In genomic region chr17:75927286-75927922, GRCh38 we compare ENCODE assay signal across 9 cellular contexts. TPM values are rescaled to one million over a fixed set of nuclear protein-coding genes. Genes with fewer than 3 reads are reported as not detected.
A peak's percentile ranks its signal among the peaks of the same experiment; 100 is the strongest.
DNase-seq lines count a peak whose midpoint lies in the region; ATAC-seq and TF ChIP-seq lines count a peak whose summit lies in the region.
"Had no signal": no experiment of that assay in that cellular context is flagged by ENCODE, and none has a peak within 500 bp of the region (broad histone marks: within the 10 kb centered on the region; RNA-seq: fewer than 3 reads in every experiment).

No MANE protein-coding gene starts in this region.

- H3K27me3 ChIP-seq in Karpas-422 (ENCODE audit: low read length), result no peaks in the 10 kb centered on the region
- no peaks in the 10 kb centered on the region for H3K27me3 ChIP-seq in endodermal cell (ENCODE audit: control insufficient read depth, insufficient read depth, low read length, poor library complexity, severe bottlenecking)
- H3K27me3 ChIP-seq: BLaER1 treated with 17β-estradiol and CSF1 and Interleukin-3, amounts not matched to agents 10 nM and 100 nM had no signal

- peaks cover 24% of the 10 kb centered on the region for H3K36me3 Mint-ChIP-seq in endodermal cell (ENCODE audit: low read depth)
- H3K36me3 Mint-ChIP-seq in osteocyte (ENCODE audit: unreplicated experiment), result peaks cover 4% of the 10 kb centered on the region
- H3K36me3 Mint-ChIP-seq in T-helper 2 cell treated with Interferon-gamma antibody and Interleukin-4, amounts not matched to agents 5 μg/mL and 100 μg/mL, for 36 hours (ENCODE audit: low read depth), result no peaks in the 10 kb centered on the region

- H3K27ac ChIP-seq in Karpas-422 (ENCODE audit: low read length) (no peak overlapping the region), endodermal cell (ENCODE audit: low read depth, low read length) (no peak overlapping the region)
- H3K27ac ChIP-seq: BLaER1 treated with 17β-estradiol and CSF1 and Interleukin-3, amounts not matched to agents 10 nM and 100 nM had no signal

- no peak overlapping the region for H3K4me2 ChIP-seq in Karpas-422 (ENCODE audit: low read depth, low read length, poor library complexity, severe bottlenecking)

- H3K4me1 ChIP-seq in Karpas-422 (ENCODE audit: low read length) (no peaks in the 10 kb centered on the region), endodermal cell (ENCODE audit: control insufficient read depth, insufficient read depth, low read length) (no peaks in the 10 kb centered on the region)

- peaks cover 5% of the 10 kb centered on the region for H3K36me3 ChIP-seq in Karpas-422 (ENCODE audit: insufficient read depth, low read length)
- H3K36me3 ChIP-seq in endodermal cell (ENCODE audit: control insufficient read depth, insufficient read depth, low read length), result peaks cover 13% of the 10 kb centered on the region

- no peak overlapping the region for H3K9ac ChIP-seq in Karpas-422 (ENCODE audit: low read length)
- no peak overlapping the region for H3K9ac ChIP-seq in endodermal cell (ENCODE audit: extremely low read depth, low read length, poor library complexity, severe bottlenecking)
- H3K9ac ChIP-seq: BLaER1 treated with 17β-estradiol and CSF1 and Interleukin-3, amounts not matched to agents 10 nM and 100 nM had no signal

- TF ChIP-seq CTCF in endodermal cell (conservative IDR thresholded peaks at IDR 0.05), result peak; percentile 82
- peak; percentile 36 for TF ChIP-seq CTCF in osteocyte (IDR thresholded peaks at IDR 0.05)

- peak overlapping the region; percentile 21; the same call in 1 of the 2 replicates for H2AFZ ChIP-seq in Karpas-422 (ENCODE audit: low read length)

- H3K4me3 Mint-ChIP-seq in endodermal cell, result no peak overlapping the region
- no peak overlapping the region for H3K4me3 Mint-ChIP-seq in osteocyte (ENCODE audit: unreplicated experiment)
- no peak overlapping the region for H3K4me3 Mint-ChIP-seq in T-helper 2 cell treated with Interferon-gamma antibody and Interleukin-4, amounts not matched to agents 5 μg/mL and 100 μg/mL, for 36 hours

- no peaks in the 10 kb centered on the region for H4K20me1 ChIP-seq in Karpas-422 (ENCODE audit: insufficient read depth, low read depth, low read length)
- H4K20me1 ChIP-seq: BLaER1 treated with 17β-estradiol and CSF1 and Interleukin-3, amounts not matched to agents 10 nM and 100 nM had no signal

- no peak overlapping the region for H3K4me3 ChIP-seq in Karpas-422 (ENCODE audit: low read length)
- no peak overlapping the region for H3K4me3 ChIP-seq in endodermal cell (ENCODE audit: low read length)
- H3K4me3 ChIP-seq: BLaER1 treated with 17β-estradiol and CSF1 and Interleukin-3, amounts not matched to agents 10 nM and 100 nM had no signal

- H3K9me3 Mint-ChIP-seq in endodermal cell (no peaks in the 10 kb centered on the region), osteocyte (ENCODE audit: unreplicated experiment) (no peaks in the 10 kb centered on the region)
- H3K9me3 Mint-ChIP-seq in T-helper 2 cell treated with Interferon-gamma antibody and Interleukin-4, amounts not matched to agents 5 μg/mL and 100 μg/mL, for 36 hours, result no peaks in the 10 kb centered on the region

- 88 to 90% methylated on average over 5 to 6 of the region's 6 CpGs for WGBS in endodermal cell (ENCODE audit: insufficient coverage in 1 of 2, insufficient read length in 1 of 2), 2 experiments

- H3K27ac Mint-ChIP-seq in endodermal cell, result no peak overlapping the region
- H3K27ac Mint-ChIP-seq in osteocyte (ENCODE audit: unreplicated experiment), result no peak overlapping the region
- H3K27ac Mint-ChIP-seq in T-helper 2 cell treated with Interferon-gamma antibody and Interleukin-4, amounts not matched to agents 5 μg/mL and 100 μg/mL, for 36 hours, result no peak overlapping the region

- no peaks in the 10 kb centered on the region for H3K79me2 ChIP-seq in Karpas-422 (ENCODE audit: low read length)

- no peaks in the 10 kb centered on the region for H3K4me1 Mint-ChIP-seq in endodermal cell
- no peaks in the 10 kb centered on the region for H3K4me1 Mint-ChIP-seq in osteocyte (ENCODE audit: unreplicated experiment)
- H3K4me1 Mint-ChIP-seq in T-helper 2 cell treated with Interferon-gamma antibody and Interleukin-4, amounts not matched to agents 5 μg/mL and 100 μg/mL, for 36 hours (ENCODE audit: low read depth), result no peaks in the 10 kb centered on the region

- DNase-seq in NCI-H1092 treated with DMSO at 0.1 percent for 48 hours (lab: John Stamatoyannopoulos, UW), result peak; percentile 16
- DNase-seq in NCI-H1092 (lab: John Stamatoyannopoulos, UW), result no peak
- peak; percentile 69 for DNase-seq in Karpas-422
- DNase-seq in endodermal cell, result peak; percentile 90
- DNase-seq in osteocyte (ENCODE audit: extremely low spot score, unreplicated experiment), result no peak
- no peak for DNase-seq in T-helper 2 cell treated with Interferon-gamma antibody and Interleukin-4, amounts not matched to agents 5 μg/mL and 100 μg/mL, for 36 hours (ENCODE audit: low spot score)

- H3K9me3 ChIP-seq in Karpas-422 (ENCODE audit: low read length) (no peaks in the 10 kb centered on the region), endodermal cell (ENCODE audit: control insufficient read depth, low read length) (no peaks in the 10 kb centered on the region)
- H3K9me3 ChIP-seq: BLaER1 treated with 17β-estradiol and CSF1 and Interleukin-3, amounts not matched to agents 10 nM and 100 nM had no signal

- no peaks in the 10 kb centered on the region for H3K9me2 ChIP-seq in Karpas-422 (replicated peaks; ENCODE audit: insufficient read depth, low read length)

- H3K27me3 Mint-ChIP-seq in endodermal cell (ENCODE audit: insufficient read depth) (no peaks in the 10 kb centered on the region), osteocyte (ENCODE audit: unreplicated experiment) (no peaks in the 10 kb centered on the region)
- no peaks in the 10 kb centered on the region for H3K27me3 Mint-ChIP-seq in T-helper 2 cell treated with Interferon-gamma antibody and Interleukin-4, amounts not matched to agents 5 μg/mL and 100 μg/mL, for 36 hours (ENCODE audit: low read depth)

- ATAC-seq in GM19397 (IDR thresholded peaks at IDR 0.05; ENCODE audit: unreplicated experiment) (no peak), GM18870 (IDR thresholded peaks at IDR 0.05; ENCODE audit: unreplicated experiment) (no peak)

RNA-seq across cellular contexts. Expression of gene FBF1, which starts 13.4 kb away (rescaled TPM):
- total RNA-seq in Karpas-422 (2014; rRNA removed; shearing (Covaris generic); ENCODE audit: low replicate concordance), result 13.5 and 37.0 TPM in 2 replicates
- 10 to 100 TPM; 25.9 to 39.1 TPM for total RNA-seq in endodermal cell
- polyA plus RNA-seq in endodermal cell (2013, experiment 1 of 2), result 16.8 TPM
- polyA plus RNA-seq in endodermal cell (2013, experiment 2 of 2), result 13.0 TPM
- total RNA-seq in osteocyte, result 14.5 and 14.8 TPM in 2 replicates

RNA-seq across cellular contexts. Expression of gene MRPL38, which starts 22.7 kb away (rescaled TPM):
- total RNA-seq in Karpas-422 (2014; rRNA removed; shearing (Covaris generic); ENCODE audit: low replicate concordance), result 33.5 and 42.7 TPM in 2 replicates
- total RNA-seq in endodermal cell, result 100 to 1,000 TPM; 103 to 118 TPM
- polyA plus RNA-seq in endodermal cell (2013, experiment 1 of 2), result 67.6 TPM
- polyA plus RNA-seq in endodermal cell (2013, experiment 2 of 2), result 60.8 TPM
- total RNA-seq in osteocyte, result 71.1 and 73.6 TPM in 2 replicates

RNA-seq across cellular contexts. Expression of gene TRIM65, which starts 30.7 kb away (rescaled TPM):
- 18.4 and 39.5 TPM in 2 replicates for total RNA-seq in Karpas-422 (2014; rRNA removed; shearing (Covaris generic); ENCODE audit: low replicate concordance)
- total RNA-seq in endodermal cell (10 to 100 TPM; 27.4 to 35.3 TPM), osteocyte (26.3 and 26.9 TPM in 2 replicates)
- 21.3 TPM for polyA plus RNA-seq in endodermal cell (2013, experiment 1 of 2)
- 20.3 TPM for polyA plus RNA-seq in endodermal cell (2013, experiment 2 of 2)

RNA-seq across cellular contexts. Expression of gene TRIM47, which starts 49.0 kb away (rescaled TPM):
- 7.9 and 16.4 TPM in 2 replicates for total RNA-seq in Karpas-422 (2014; rRNA removed; shearing (Covaris generic); ENCODE audit: low replicate concordance)
- total RNA-seq in endodermal cell, result 1 to 10 TPM; 1.6 to 2.7 TPM
- polyA plus RNA-seq in endodermal cell (2013, experiment 1 of 2), result 1.4 TPM
- 0.62 TPM for polyA plus RNA-seq in endodermal cell (2013, experiment 2 of 2)
- total RNA-seq in osteocyte, result 33.3 and 40.2 TPM in 2 replicates

RNA-seq across cellular contexts. Expression of gene ACOX1, which starts 51.6 kb away (rescaled TPM):
- total RNA-seq in Karpas-422 (2014; rRNA removed; shearing (Covaris generic); ENCODE audit: low replicate concordance), result 18.2 and 22.5 TPM in 2 replicates
- total RNA-seq in endodermal cell (10 to 100 TPM; 28.6 to 37.1 TPM), osteocyte (48.0 and 53.4 TPM in 2 replicates)
- 16.1 TPM for polyA plus RNA-seq in endodermal cell (2013, experiment 1 of 2)
- polyA plus RNA-seq in endodermal cell (2013, experiment 2 of 2), result 13.6 TPM

Comparison
In these comparisons a context has a peak if more than half of its experiments do, and no peak if none do; other contexts are left out.
1. DNase-seq: peak in NCI-H1092 treated with DMSO at 0.1 percent for 48 hours (single experiment), Karpas-422 (single experiment) and endodermal cell (single experiment); none in NCI-H1092 (single experiment), osteocyte (single experiment) and T-helper 2 cell treated with Interferon-gamma antibody and Interleukin-4, amounts not matched to agents 5 μg/mL and 100 μg/mL, for 36 hours (single experiment).